Comparison of ENCODE assay signal across 24 cellular contexts in genomic region chr18:515838-516237, GRCh38. TPM values are rescaled to one million over a fixed set of nuclear protein-coding genes. Genes with fewer than 3 reads are reported as not detected.
"Had no signal": no experiment of that assay in that cellular context is flagged by ENCODE, and none has a peak within 500 bp of the region (broad histone marks: within the 10 kb centered on the region; RNA-seq: fewer than 3 reads in every experiment).

No MANE protein-coding gene starts in this region.

- ATAC-seq: foreskin keratinocyte, left colon, lower lobe of right lung, natural killer cell, sciatic nerve had no signal

- H3K4me1 ChIP-seq: foreskin keratinocyte, parathyroid adenoma, spleen, thyroid gland had no signal

- H3K9ac ChIP-seq: parathyroid adenoma had no signal

- FAIRE-seq: astrocyte, bronchial epithelial cell, islet of Langerhans had no signal

- H3K36me3 ChIP-seq: lower lobe of right lung, neutrophil, spleen, thyroid gland had no signal

- H3K27ac ChIP-seq: foreskin keratinocyte, hepatocyte, lower lobe of right lung, neutrophil, parathyroid adenoma, spleen, thyroid gland had no signal

- H3K4me3 ChIP-seq: hepatocyte, lower lobe of right lung, spleen, thyroid gland had no signal

- H3K27ac Mint-ChIP-seq: natural killer cell had no signal

- H3K79me2 ChIP-seq: hepatocyte, parathyroid adenoma had no signal

- H3K4me2 ChIP-seq: hepatocyte had no signal

- H3K4me1 Mint-ChIP-seq: activated naive CD4-positive, alpha-beta T cell treated with anti-CD3 and anti-CD28 coated beads, Interleukin-2, amount 50 U/mL, for 24 hours had no signal

- H2AFZ ChIP-seq: hepatocyte, parathyroid adenoma had no signal

- DNase-seq: activated CD4-positive, alpha-beta T cell treated with anti-CD3 and anti-CD28 coated beads, Interleukin-2, amount 50 U/mL, for 1 hour; activated CD4-positive, CD25-positive, alpha-beta regulatory T cell treated with anti-CD3 and anti-CD28 coated beads, Interleukin-2, amount 50 U/mL, for 72 hours; activated CD8-positive, alpha-beta memory T cell treated with anti-CD3 and anti-CD28 coated beads, Interleukin-2, amount 50 U/mL, for 4 hours; activated effector memory CD4-positive, alpha-beta T cell treated with anti-CD3 and anti-CD28 coated beads, Interleukin-2, amount 50 U/mL, for 16 hours; activated T-cell treated with anti-CD3 and anti-CD28 coated beads, Interleukin-2, amount 50 U/mL, for 48 hours; cerebellar nuclear complex; cortex of kidney; effector CD4-positive, alpha-beta T cell; foreskin keratinocyte; left colon; lower lobe of right lung; natural killer cell; spleen; stimulated activated naive CD4-positive, alpha-beta T cell treated with Interleukin-2 at 50 U/mL for 16 hours; thyroid gland had no signal

- H3K27me3 ChIP-seq: foreskin keratinocyte, hepatocyte, spleen, thyroid gland had no signal

- H3K4me3 Mint-ChIP-seq: activated naive CD4-positive, alpha-beta T cell treated with anti-CD3 and anti-CD28 coated beads, Interleukin-2, amount 50 U/mL, for 24 hours; natural killer cell had no signal

- H3K9me3 Mint-ChIP-seq: activated naive CD4-positive, alpha-beta T cell treated with anti-CD3 and anti-CD28 coated beads, Interleukin-2, amount 50 U/mL, for 24 hours had no signal

- H3K9me3 ChIP-seq: lower lobe of right lung, neutrophil, thyroid gland had no signal

- H3K36me3 Mint-ChIP-seq: activated naive CD4-positive, alpha-beta T cell treated with anti-CD3 and anti-CD28 coated beads, Interleukin-2, amount 50 U/mL, for 24 hours; natural killer cell had no signal

RNA-seq across cellular contexts. Expression of gene COLEC12, which starts 15.3 kb away (rescaled TPM):
- total RNA-seq: foreskin keratinocyte; natural killer cell; T-helper 1 cell treated with Interleukin-12 subunit alpha and Interleukin-12 subunit beta and Interleukin-4 antibody, amounts not matched to agents 30 ng/mL and 1 ng/mL, for 36 hours had no signal
- polyA plus RNA-seq: foreskin keratinocyte had no signal
